In genomic region chr4:39452860-39453587, GRCh38 we compare ENCODE assay signal across 2 cellular contexts.
TF ChIP-seq lines count a peak whose summit lies in the region.

No MANE protein-coding gene starts in this region.

TF ChIP-seq in HCT116, 20 proteins besides CTCF, POLR2A, EP300 and RAD21:
- TF ChIP-seq FOSL1 (IDR thresholded peaks at IDR 0.05; ENCODE audit: low read depth) = no peak
- peak; percentile 60 for TF ChIP-seq POLR2AphosphoS5 (IDR thresholded peaks at IDR 0.05; ENCODE audit: low read depth, low read length)

TF ChIP-seq in GM12878, 131 proteins besides CTCF, POLR2A, EP300 and RAD21:
- TF ChIP-seq BMI1 (IDR thresholded peaks at IDR 0.05; ENCODE audit: borderline replicate concordance) = no peak
- no peak for TF ChIP-seq GABPA (IDR thresholded peaks at IDR 0.05; ENCODE audit: low read depth)
- TF ChIP-seq STAT3 (IDR thresholded peaks at IDR 0.05; ENCODE audit: low read depth, low read length) = no peak
- no peak for TF ChIP-seq RELA (IDR thresholded peaks at IDR 0.05; ENCODE audit: borderline replicate concordance, partially characterized antibody)
- TF ChIP-seq CBX3 (IDR thresholded peaks at IDR 0.05; ENCODE audit: borderline replicate concordance, low read depth) = no peak
- TF ChIP-seq PML (IDR thresholded peaks at IDR 0.05; ENCODE audit: low read length) = 0 out of 2 replicates have a peak, but pooled peaks have one; percentile 6
- TF ChIP-seq, protein P1, sequence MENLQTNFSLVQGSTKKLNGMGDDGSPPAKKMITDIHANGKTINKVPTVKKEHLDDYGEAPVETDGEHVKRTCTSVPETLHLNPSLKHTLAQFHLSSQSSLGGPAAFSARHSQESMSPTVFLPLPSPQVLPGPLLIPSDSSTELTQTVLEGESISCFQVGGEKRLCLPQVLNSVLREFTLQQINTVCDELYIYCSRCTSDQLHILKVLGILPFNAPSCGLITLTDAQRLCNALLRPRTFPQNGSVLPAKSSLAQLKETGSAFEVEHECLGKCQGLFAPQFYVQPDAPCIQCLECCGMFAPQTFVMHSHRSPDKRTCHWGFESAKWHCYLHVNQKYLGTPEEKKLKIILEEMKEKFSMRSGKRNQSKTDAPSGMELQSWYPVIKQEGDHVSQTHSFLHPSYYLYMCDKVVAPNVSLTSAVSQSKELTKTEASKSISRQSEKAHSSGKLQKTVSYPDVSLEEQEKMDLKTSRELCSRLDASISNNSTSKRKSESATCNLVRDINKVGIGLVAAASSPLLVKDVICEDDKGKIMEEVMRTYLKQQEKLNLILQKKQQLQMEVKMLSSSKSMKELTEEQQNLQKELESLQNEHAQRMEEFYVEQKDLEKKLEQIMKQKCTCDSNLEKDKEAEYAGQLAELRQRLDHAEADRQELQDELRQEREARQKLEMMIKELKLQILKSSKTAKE (IDR thresholded peaks at IDR 0.05; ENCODE audit: low read depth, poor library complexity, severe bottlenecking) = no peak
- TF ChIP-seq TARDBP (IDR thresholded peaks at IDR 0.05; ENCODE audit: borderline replicate concordance) = no peak
- TF ChIP-seq CBX5 (IDR thresholded peaks at IDR 0.05; ENCODE audit: low read depth) = no peak
- TF ChIP-seq IKZF2 (IDR thresholded peaks at IDR 0.05) = no peak
- TF ChIP-seq NR2C1 (IDR thresholded peaks at IDR 0.05) = no peak
- TF ChIP-seq EZH2 (IDR thresholded peaks at IDR 0.05; ENCODE audit: borderline replicate concordance, control insufficient read depth, low read depth, low read length) = no peak
- TF ChIP-seq HDAC6 (IDR thresholded peaks at IDR 0.05; ENCODE audit: unreplicated experiment) = no peak
- peak; percentile 69; the same call in 1 of the 2 replicates for TF ChIP-seq POLR2AphosphoS5 (IDR thresholded peaks at IDR 0.05; ENCODE audit: low read length)
- TF ChIP-seq POLR2AphosphoS2 (IDR thresholded peaks at IDR 0.05; ENCODE audit: low read depth, low read length) = no peak
- TF ChIP-seq NRF1 (conservative IDR thresholded peaks at IDR 0.05; ENCODE audit: low read depth, low read length) = no peak
- TF ChIP-seq REST (IDR thresholded peaks at IDR 0.05; ENCODE audit: low read depth, low read length) = no peak
- no peak for TF ChIP-seq E4F1 (IDR thresholded peaks at IDR 0.05; ENCODE audit: borderline replicate concordance, partially characterized antibody)
- no peak for TF ChIP-seq CHD4 (IDR thresholded peaks at IDR 0.05)
- peak; percentile 65; the same call in 1 of the 2 replicates for TF ChIP-seq SMAD5 (IDR thresholded peaks at IDR 0.05; ENCODE audit: low read depth)
- TF ChIP-seq CREB1 (IDR thresholded peaks at IDR 0.05; ENCODE audit: low read depth) = no peak
- no peak for TF ChIP-seq SP1 (IDR thresholded peaks at IDR 0.05; ENCODE audit: low read depth, low read length)
- TF ChIP-seq FOXM1 (IDR thresholded peaks at IDR 0.05; ENCODE audit: low read depth, low read length) = peak; percentile 10; the same call in 1 of the 2 replicates
- TF ChIP-seq CEBPB (IDR thresholded peaks at IDR 0.05; ENCODE audit: borderline replicate concordance in 1 of 2, low read depth in 2 of 2, low read length in 2 of 2) = no peak
- no peak for TF ChIP-seq TCF12 (IDR thresholded peaks at IDR 0.05; ENCODE audit: low read depth, low read length)
- no peak for TF ChIP-seq BACH1 (IDR thresholded peaks at IDR 0.05; ENCODE audit: borderline replicate concordance)
- TF ChIP-seq TCF7 (IDR thresholded peaks at IDR 0.05; ENCODE audit: borderline replicate concordance) = no peak
- TF ChIP-seq NFIC (IDR thresholded peaks at IDR 0.05; ENCODE audit: low read depth, low read length) = no peak; the same call in 1 of the 2 replicates
- no peak for TF ChIP-seq CBFB (IDR thresholded peaks at IDR 0.05; ENCODE audit: low read depth)
- no peak for TF ChIP-seq SRF (IDR thresholded peaks at IDR 0.05; ENCODE audit: low read depth in 2 of 2, low read length in 2 of 2)
- TF ChIP-seq HDGF (IDR thresholded peaks at IDR 0.05) = no peak
- TF ChIP-seq RAD51 (IDR thresholded peaks at IDR 0.05) = no peak
